ENCODE assay signal across 24 cellular contexts in genomic region chr19:16030964-16031871, GRCh38.
"Had no signal": no experiment of that assay in that cellular context is flagged by ENCODE, and none has a peak within 500 bp of the region (broad histone marks: within the 10 kb centered on the region; RNA-seq: fewer than 3 reads in every experiment).

No MANE protein-coding gene starts in this region.

- H3K4me3 ChIP-seq: cardiac muscle cell, PC-9 had no signal

- H3K4me3 Mint-ChIP-seq: activated CD8-positive, alpha-beta memory T cell treated with anti-CD3 and anti-CD28 coated beads, Interleukin-2, amount 10 ng/mL, durations not matched to agents 7 days and 5 days; activated T-cell treated with anti-CD3 and anti-CD28 coated beads, Interleukin-2, amount 50 U/mL, for 24 hours; activated T-helper 1 cell treated with anti-CD3 and anti-CD28 coated beads, Interleukin-12 subunit alpha, Interleukin-12 subunit beta, Interleukin-2, Interleukin-4 antibody, amounts not matched to agents 30 ng/mL and 10 ng/mL and 1 ng/mL, durations not matched to agents 14 hours and 24 hours and 36 hours; T-cell had no signal

- DNase-seq: activated CD4-positive, alpha-beta T cell treated with anti-CD3 and anti-CD28 coated beads for 48 hours; activated CD4-positive, alpha-beta T cell treated with anti-CD3 and anti-CD28 coated beads, Interleukin-2, amount 50 U/mL, for 48 hours; activated CD8-positive, alpha-beta memory T cell treated with anti-CD3 and anti-CD28 coated beads, Interleukin-2, amount 10 ng/mL, durations not matched to agents 7 days and 5 days; activated effector memory CD4-positive, alpha-beta T cell treated with Interleukin-2 at 50 U/mL for 16 hours; activated naive CD4-positive, alpha-beta T cell treated with Interleukin-2 at 50 U/mL for 16 hours; activated T-cell treated with anti-CD3 and anti-CD28 coated beads, Interleukin-2, amount 50 U/mL, for 24 hours; brain microvascular endothelial cell; MM.1S; NCI-H1105; NCI-H1436; NCI-H1694 treated with DMSO at 0.1 percent for 48 hours; NCI-H2029 treated with DMSO at 0.1 percent for 48 hours; NCI-H345; NCI-H510A treated with DMSO at 0.1 percent for 48 hours; NCI-H69; PC-9; SHP77 treated with DMSO at 0.1 percent for 48 hours; T-cell; T-helper 2 cell; T1000 had no signal

- ATAC-seq: activated CD8-positive, alpha-beta memory T cell treated with anti-CD3 and anti-CD28 coated beads, Interleukin-2, amount 10 ng/mL, durations not matched to agents 7 days and 5 days; activated naive CD4-positive, alpha-beta T cell treated with anti-CD3 and anti-CD28 coated beads, Interleukin-2, amount 50 U/mL, for 72 hours; T-cell had no signal

- H3K9me3 Mint-ChIP-seq: activated naive CD4-positive, alpha-beta T cell treated with anti-CD3 and anti-CD28 coated beads, Interleukin-2, amount 50 U/mL, for 72 hours; activated T-cell treated with anti-CD3 and anti-CD28 coated beads, Interleukin-2, amount 50 U/mL, for 24 hours; activated T-helper 1 cell treated with anti-CD3 and anti-CD28 coated beads, Interleukin-12 subunit alpha, Interleukin-12 subunit beta, Interleukin-2, Interleukin-4 antibody, amounts not matched to agents 30 ng/mL and 10 ng/mL and 1 ng/mL, durations not matched to agents 14 hours and 24 hours and 36 hours; T-cell had no signal

- H3K27me3 Mint-ChIP-seq: activated T-cell treated with anti-CD3 and anti-CD28 coated beads, Interleukin-2, amount 50 U/mL, for 24 hours; T-cell had no signal

- H2AFZ ChIP-seq: PC-9 had no signal

- H3K36me3 ChIP-seq: brain microvascular endothelial cell, cardiac muscle cell had no signal

- H3K4me2 ChIP-seq: PC-9 had no signal

- H3K27ac Mint-ChIP-seq: activated CD8-positive, alpha-beta memory T cell treated with anti-CD3 and anti-CD28 coated beads, Interleukin-2, amount 10 ng/mL, durations not matched to agents 7 days and 5 days; activated T-cell treated with anti-CD3 and anti-CD28 coated beads, Interleukin-2, amount 50 U/mL, for 24 hours; activated T-helper 1 cell treated with anti-CD3 and anti-CD28 coated beads, Interleukin-12 subunit alpha, Interleukin-12 subunit beta, Interleukin-2, Interleukin-4 antibody, amounts not matched to agents 30 ng/mL and 10 ng/mL and 1 ng/mL, durations not matched to agents 14 hours and 24 hours and 36 hours; T-cell had no signal

- H3K36me3 Mint-ChIP-seq: activated CD8-positive, alpha-beta memory T cell treated with anti-CD3 and anti-CD28 coated beads, Interleukin-2, amount 10 ng/mL, durations not matched to agents 7 days and 5 days; activated naive CD4-positive, alpha-beta T cell treated with anti-CD3 and anti-CD28 coated beads, Interleukin-2, amount 50 U/mL, for 72 hours; T-cell had no signal

- H3K27ac ChIP-seq: brain microvascular endothelial cell, cardiac muscle cell, PC-9, VCaP had no signal

- H3K4me1 Mint-ChIP-seq: T-cell had no signal

- H3K27me3 ChIP-seq: brain microvascular endothelial cell, cardiac muscle cell had no signal
